In the genomic region with DNA sequence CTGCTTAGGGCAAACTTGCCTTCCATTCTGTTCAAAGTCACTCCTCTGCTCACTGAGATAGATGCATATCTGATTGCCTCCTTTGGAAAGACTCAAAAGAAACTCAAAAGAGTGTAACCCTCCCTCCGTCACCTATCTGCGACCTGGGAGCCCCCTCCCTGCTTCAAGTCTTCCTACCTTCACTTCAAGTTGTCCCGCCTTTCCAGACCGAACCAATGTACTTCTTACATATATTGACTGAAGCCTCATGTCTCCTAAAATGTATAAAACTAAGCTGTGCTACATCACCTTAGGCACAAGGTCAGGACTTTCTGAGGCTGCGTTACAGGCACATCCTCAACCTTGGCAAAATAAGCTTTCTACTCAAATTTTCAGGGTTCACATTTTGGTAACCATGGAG, we compare ENCODE assay signal across 2 cellular contexts.
TF ChIP-seq lines count a peak whose summit lies in the region.

No MANE protein-coding gene starts in this region.

TF ChIP-seq in HCT116, 20 proteins besides CTCF, POLR2A, EP300 and RAD21:
- no peak for TF ChIP-seq EGR1 (IDR thresholded peaks at IDR 0.05; ENCODE audit: low read depth)
- TF ChIP-seq, protein P1, sequence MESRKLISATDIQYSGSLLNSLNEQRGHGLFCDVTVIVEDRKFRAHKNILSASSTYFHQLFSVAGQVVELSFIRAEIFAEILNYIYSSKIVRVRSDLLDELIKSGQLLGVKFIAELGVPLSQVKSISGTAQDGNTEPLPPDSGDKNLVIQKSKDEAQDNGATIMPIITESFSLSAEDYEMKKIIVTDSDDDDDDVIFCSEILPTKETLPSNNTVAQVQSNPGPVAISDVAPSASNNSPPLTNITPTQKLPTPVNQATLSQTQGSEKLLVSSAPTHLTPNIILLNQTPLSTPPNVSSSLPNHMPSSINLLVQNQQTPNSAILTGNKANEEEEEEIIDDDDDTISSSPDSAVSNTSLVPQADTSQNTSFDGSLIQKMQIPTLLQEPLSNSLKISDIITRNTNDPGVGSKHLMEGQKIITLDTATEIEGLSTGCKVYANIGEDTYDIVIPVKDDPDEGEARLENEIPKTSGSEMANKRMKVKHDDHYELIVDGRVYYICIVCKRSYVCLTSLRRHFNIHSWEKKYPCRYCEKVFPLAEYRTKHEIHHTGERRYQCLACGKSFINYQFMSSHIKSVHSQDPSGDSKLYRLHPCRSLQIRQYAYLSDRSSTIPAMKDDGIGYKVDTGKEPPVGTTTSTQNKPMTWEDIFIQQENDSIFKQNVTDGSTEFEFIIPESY (IDR thresholded peaks at IDR 0.05; ENCODE audit: extremely low read depth, insufficient replicate concordance, low read length): no peak
- TF ChIP-seq EZH2 (IDR thresholded peaks at IDR 0.05): no peak
- TF ChIP-seq SP1 (IDR thresholded peaks at IDR 0.05; ENCODE audit: low read depth): no peak
- TF ChIP-seq, protein P2, sequence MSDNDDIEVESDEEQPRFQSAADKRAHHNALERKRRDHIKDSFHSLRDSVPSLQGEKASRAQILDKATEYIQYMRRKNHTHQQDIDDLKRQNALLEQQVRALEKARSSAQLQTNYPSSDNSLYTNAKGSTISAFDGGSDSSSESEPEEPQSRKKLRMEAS (IDR thresholded peaks at IDR 0.05): no peak
- no peak for TF ChIP-seq CEBPB (IDR thresholded peaks at IDR 0.05; ENCODE audit: low read depth)
- no peak for TF ChIP-seq FOSL1 (IDR thresholded peaks at IDR 0.05; ENCODE audit: low read depth)
- no peak for TF ChIP-seq SIN3A (IDR thresholded peaks at IDR 0.05; ENCODE audit: low read depth)
- TF ChIP-seq YY1 (IDR thresholded peaks at IDR 0.05; ENCODE audit: extremely low read depth, insufficient replicate concordance, low read depth, low read length): no peak
- TF ChIP-seq EZH2phosphoT487 (IDR thresholded peaks at IDR 0.05; ENCODE audit: borderline replicate concordance): no peak
- no peak for TF ChIP-seq CBX3 (IDR thresholded peaks at IDR 0.05; ENCODE audit: low read depth)
- no peak for TF ChIP-seq ELF1 (IDR thresholded peaks at IDR 0.05; ENCODE audit: borderline replicate concordance, low read depth)
- TF ChIP-seq, protein P3, sequence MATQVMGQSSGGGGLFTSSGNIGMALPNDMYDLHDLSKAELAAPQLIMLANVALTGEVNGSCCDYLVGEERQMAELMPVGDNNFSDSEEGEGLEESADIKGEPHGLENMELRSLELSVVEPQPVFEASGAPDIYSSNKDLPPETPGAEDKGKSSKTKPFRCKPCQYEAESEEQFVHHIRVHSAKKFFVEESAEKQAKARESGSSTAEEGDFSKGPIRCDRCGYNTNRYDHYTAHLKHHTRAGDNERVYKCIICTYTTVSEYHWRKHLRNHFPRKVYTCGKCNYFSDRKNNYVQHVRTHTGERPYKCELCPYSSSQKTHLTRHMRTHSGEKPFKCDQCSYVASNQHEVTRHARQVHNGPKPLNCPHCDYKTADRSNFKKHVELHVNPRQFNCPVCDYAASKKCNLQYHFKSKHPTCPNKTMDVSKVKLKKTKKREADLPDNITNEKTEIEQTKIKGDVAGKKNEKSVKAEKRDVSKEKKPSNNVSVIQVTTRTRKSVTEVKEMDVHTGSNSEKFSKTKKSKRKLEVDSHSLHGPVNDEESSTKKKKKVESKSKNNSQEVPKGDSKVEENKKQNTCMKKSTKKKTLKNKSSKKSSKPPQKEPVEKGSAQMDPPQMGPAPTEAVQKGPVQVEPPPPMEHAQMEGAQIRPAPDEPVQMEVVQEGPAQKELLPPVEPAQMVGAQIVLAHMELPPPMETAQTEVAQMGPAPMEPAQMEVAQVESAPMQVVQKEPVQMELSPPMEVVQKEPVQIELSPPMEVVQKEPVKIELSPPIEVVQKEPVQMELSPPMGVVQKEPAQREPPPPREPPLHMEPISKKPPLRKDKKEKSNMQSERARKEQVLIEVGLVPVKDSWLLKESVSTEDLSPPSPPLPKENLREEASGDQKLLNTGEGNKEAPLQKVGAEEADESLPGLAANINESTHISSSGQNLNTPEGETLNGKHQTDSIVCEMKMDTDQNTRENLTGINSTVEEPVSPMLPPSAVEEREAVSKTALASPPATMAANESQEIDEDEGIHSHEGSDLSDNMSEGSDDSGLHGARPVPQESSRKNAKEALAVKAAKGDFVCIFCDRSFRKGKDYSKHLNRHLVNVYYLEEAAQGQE (IDR thresholded peaks at IDR 0.05; ENCODE audit: low read depth): no peak
- no peak for TF ChIP-seq TCF7L2 (IDR thresholded peaks at IDR 0.05; ENCODE audit: borderline replicate concordance, extremely low read depth, insufficient read depth, insufficient read length)
- no peak for TF ChIP-seq POLR2AphosphoS5 (IDR thresholded peaks at IDR 0.05; ENCODE audit: low read depth, low read length)
- TF ChIP-seq, protein P4, sequence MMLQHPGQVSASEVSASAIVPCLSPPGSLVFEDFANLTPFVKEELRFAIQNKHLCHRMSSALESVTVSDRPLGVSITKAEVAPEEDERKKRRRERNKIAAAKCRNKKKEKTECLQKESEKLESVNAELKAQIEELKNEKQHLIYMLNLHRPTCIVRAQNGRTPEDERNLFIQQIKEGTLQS (IDR thresholded peaks at IDR 0.05): no peak

TF ChIP-seq in H1, 55 proteins besides CTCF, POLR2A, EP300 and RAD21:
- no peak for TF ChIP-seq CTBP2 (IDR thresholded peaks at IDR 0.05; ENCODE audit: borderline replicate concordance, insufficient read depth, insufficient read length, low read length)
- no peak for TF ChIP-seq CREB1 (IDR thresholded peaks at IDR 0.05)
- TF ChIP-seq GTF2F1 (IDR thresholded peaks at IDR 0.05; ENCODE audit: borderline replicate concordance, low read depth, low read length): no peak
- TF ChIP-seq TAF7 (optimal IDR thresholded peaks at IDR 0.05; ENCODE audit: borderline replicate concordance, low read depth, low read length): no peak
- TF ChIP-seq SIX5 (IDR thresholded peaks at IDR 0.05; ENCODE audit: low read depth, low read length): no peak
- TF ChIP-seq KDM1A (IDR thresholded peaks at IDR 0.05; ENCODE audit: borderline replicate concordance, low read length): no peak
- no peak for TF ChIP-seq CHD1 (IDR thresholded peaks at IDR 0.05; ENCODE audit: low read depth, low read length)
